In the genomic region with DNA sequence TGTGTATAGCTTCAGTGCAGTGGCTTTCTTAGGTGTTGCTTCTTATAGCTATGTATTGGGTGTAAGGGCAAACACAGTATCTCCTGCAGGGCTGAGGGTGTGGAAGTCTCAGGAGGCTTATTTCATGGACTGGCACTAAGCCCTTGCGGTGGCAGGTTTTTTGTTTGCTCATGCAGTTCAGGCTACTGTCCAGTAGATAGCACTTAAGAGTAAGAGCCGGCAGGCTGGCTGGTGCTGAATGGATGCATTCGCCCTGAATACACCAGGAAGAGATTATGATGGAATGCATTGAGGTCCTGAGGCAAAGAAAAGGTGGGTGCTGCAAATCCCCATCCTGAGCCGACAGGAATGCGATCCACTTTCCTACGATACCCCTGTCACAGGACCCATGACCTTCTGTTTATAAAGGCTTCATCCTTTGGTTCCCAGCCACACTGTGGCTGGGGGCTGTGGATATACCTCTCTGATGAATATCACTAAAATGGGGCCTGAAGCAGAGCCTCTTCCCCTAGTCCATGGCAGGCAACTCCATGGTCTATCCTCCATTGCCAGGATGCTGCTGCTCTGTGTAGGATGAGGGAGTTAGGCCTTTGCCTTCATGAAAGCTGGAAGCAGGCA, we compare ENCODE assay signal across 10 cellular contexts. TPM values are rescaled to one million over a fixed set of nuclear protein-coding genes. Genes with fewer than 3 reads are reported as not detected.
A peak's percentile ranks its signal among the peaks of the same experiment; 100 is the strongest.
DNase-seq lines count a peak whose midpoint lies in the region; ATAC-seq and TF ChIP-seq lines count a peak whose summit lies in the region.
"Had no signal": no experiment of that assay in that cellular context is flagged by ENCODE, and none has a peak within 500 bp of the region (broad histone marks: within the 10 kb centered on the region; RNA-seq: fewer than 3 reads in every experiment).

No MANE protein-coding gene starts in this region.

- H3K36me3 ChIP-seq in brain microvascular endothelial cell (replicated peaks), result no peaks in the 10 kb centered on the region
- no peaks in the 10 kb centered on the region for H3K36me3 ChIP-seq in right lobe of liver

- peak; percentile 28 for DNase-seq in GM12865 (ENCODE audit: low read depth)
- DNase-seq in NCI-H146 treated with DMSO at 0.1 percent for 48 hours (lab: John Stamatoyannopoulos, UW; ENCODE audit: unreplicated experiment), result peak; percentile 36
- DNase-seq in brain microvascular endothelial cell, result peak; percentile 83
- peak in 2 of 3 donors; percentile 63 to 70 for DNase-seq in right lobe of liver
- no peak for DNase-seq in stimulated activated CD4-positive, alpha-beta T cell treated with anti-CD3 and anti-CD28 coated beads, Interleukin-4, amount 100 ng/mL, for 4 hours
- DNase-seq in GM10248 (ENCODE audit: extremely low spot score), result no peak

- H3K9me3 ChIP-seq in right lobe of liver, result no peaks in the 10 kb centered on the region

- CTCF ChIA-PET in GM10248 (lab: Yijun Ruan, JAX), result no interaction called here

- H3K27me3 ChIP-seq in brain microvascular endothelial cell (replicated peaks), result no peaks in the 10 kb centered on the region
- no peaks in the 10 kb centered on the region for H3K27me3 ChIP-seq in right lobe of liver

- intact Hi-C loops in right lobe of liver (cut with DNase I), result no loop called here

- H3K27ac ChIP-seq in brain microvascular endothelial cell, result no peak overlapping the region
- no peak overlapping the region for H3K27ac ChIP-seq in right lobe of liver
- H3K27ac ChIP-seq: parathyroid adenoma had no signal

- in situ Hi-C loops in brain microvascular endothelial cell (cut with HindIII; ENCODE audit: low pct_ligation_motif_present, low sequenced_read_pairs), result no loop called here

- H3K4me1 ChIP-seq in right lobe of liver, result no peaks in the 10 kb centered on the region
- H3K4me1 ChIP-seq: parathyroid adenoma had no signal

- ATAC-seq in right lobe of liver, result peak; percentile 97 to 100 (median 98)
- ATAC-seq in GM18873 (IDR thresholded peaks at IDR 0.05; ENCODE audit: low FRiP score, unreplicated experiment), result no peak
- no peak for ATAC-seq in GM18868 (IDR thresholded peaks at IDR 0.05; ENCODE audit: unreplicated experiment)

- TF ChIP-seq POLR2A in right lobe of liver (IDR thresholded peaks at IDR 0.05), result no peak

- H3K4me3 ChIP-seq in GM12865 (ENCODE audit: low read depth, low read length) (no peak overlapping the region), brain microvascular endothelial cell (ENCODE audit: low read depth, low read length) (no peak overlapping the region), right lobe of liver (no peak overlapping the region)

- 52% methylated on average over 4 of the region's 6 CpGs for WGBS in right lobe of liver (ENCODE audit: insufficient coverage, low coverage, low lambda C conversion rate, missing lambda C conversion rate)

- TF ChIP-seq CTCF in GM12865 (IDR thresholded peaks at IDR 0.05; ENCODE audit: insufficient read depth, low read depth, low read length, missing control alignments), result peak; percentile 30
- peak; percentile 88 for TF ChIP-seq CTCF in brain microvascular endothelial cell (IDR thresholded peaks at IDR 0.05; ENCODE audit: low read depth, low read length, missing control alignments)
- peak; percentile 48 to 66 (median 58) for TF ChIP-seq CTCF in right lobe of liver (IDR thresholded peaks at IDR 0.05)
- no peak for TF ChIP-seq CTCF in GM10248 (IDR thresholded peaks at IDR 0.05; ENCODE audit: control extremely low read depth, extremely low read depth, low read depth, missing control alignments)

- POLR2A ChIA-PET in GM10248 (lab: Yijun Ruan, JAX), result no interaction called here

RNA-seq across cellular contexts. Expression of a gene that starts 44.9 kb away (rescaled TPM):
- total RNA-seq in right lobe of liver, result 1 to 10 TPM in 2 of 6 experiments, under 1 TPM in 4; 0.38 to 1.7 (median 0.72) TPM

RNA-seq across cellular contexts. Expression of a gene that starts 52.5 kb away (rescaled TPM):
- not detected for total RNA-seq in right lobe of liver
- total RNA-seq: T-helper 2 cell treated with Interferon-gamma antibody and Interleukin-4, amounts not matched to agents 100 ng/mL and 5 ng/mL, for 36 hours had no signal

RNA-seq across cellular contexts. Expression of a gene that starts 54.9 kb away (rescaled TPM):
- not detected for total RNA-seq in right lobe of liver

Comparison
In these comparisons a context has a peak if more than half of its experiments do, and no peak if none do; other contexts are left out.
1. DNase-seq: peak in GM12865 (single experiment), NCI-H146 treated with DMSO at 0.1 percent for 48 hours (single experiment), brain microvascular endothelial cell (single experiment) and right lobe of liver (2 of 3); none in stimulated activated CD4-positive, alpha-beta T cell treated with anti-CD3 and anti-CD28 coated beads, Interleukin-4, amount 100 ng/mL, for 4 hours (0 of 2) and GM10248 (single experiment).
2. ATAC-seq: peak in right lobe of liver (4 of 4); none in GM18873 (single experiment) and GM18868 (single experiment).